Comparison of ENCODE assay signal across 1 cellular context in the genomic region with DNA sequence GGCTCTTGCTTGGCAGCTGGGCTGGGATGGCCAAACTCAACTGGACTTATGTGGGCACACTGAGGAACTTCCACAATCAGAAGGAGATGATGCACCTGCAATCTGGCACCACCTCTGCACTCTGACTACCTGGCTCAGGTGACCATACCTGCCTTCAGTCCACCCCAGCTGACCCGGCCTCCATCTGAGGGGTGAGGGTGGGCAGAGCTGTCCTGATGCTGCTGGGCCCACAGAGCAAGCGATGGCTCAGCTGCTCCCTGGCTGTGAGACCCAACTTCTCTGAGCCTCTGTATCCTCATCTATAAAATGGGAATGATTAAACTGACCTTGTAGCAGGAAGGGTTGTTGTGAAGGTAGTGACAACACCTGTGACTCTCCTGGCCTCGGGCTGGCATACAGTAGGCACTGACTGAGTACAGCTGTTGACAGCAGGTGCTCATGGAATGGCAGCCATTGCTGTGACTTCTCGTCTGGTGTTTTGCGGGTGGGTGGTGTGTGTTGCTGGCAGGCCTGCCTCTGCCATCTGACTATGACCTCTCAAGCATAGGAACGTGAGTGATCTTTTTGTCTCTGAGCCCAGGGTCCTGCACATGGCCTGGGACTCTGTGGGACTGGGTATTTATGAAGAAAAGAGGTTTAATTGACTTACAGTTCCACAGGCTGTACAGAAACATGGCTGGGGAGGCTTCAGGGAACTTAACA.
TF ChIP-seq lines count a peak whose summit lies in the region.

No MANE protein-coding gene starts in this region.

TF ChIP-seq in H1, 55 proteins besides CTCF, POLR2A, EP300 and RAD21:
- TF ChIP-seq JUN (IDR thresholded peaks at IDR 0.05; ENCODE audit: low read depth, low read length) = no peak
- no peak for TF ChIP-seq TCF12 (IDR thresholded peaks at IDR 0.05; ENCODE audit: low read depth, low read length)
- TF ChIP-seq POLR2AphosphoS5 (IDR thresholded peaks at IDR 0.05; ENCODE audit: low read depth, low read length) = no peak
- no peak for TF ChIP-seq RNF2 (IDR thresholded peaks at IDR 0.05; ENCODE audit: borderline replicate concordance, low read depth, low read length, missing control alignments, poor library complexity, severe bottlenecking)
- no peak for TF ChIP-seq BRCA1 (IDR thresholded peaks at IDR 0.05; ENCODE audit: low read depth, low read length)
- no peak for TF ChIP-seq NRF1 (IDR thresholded peaks at IDR 0.05; ENCODE audit: low read depth, low read length)
- no peak for TF ChIP-seq SP4 (IDR thresholded peaks at IDR 0.05; ENCODE audit: low read length)
- no peak for TF ChIP-seq YY1 (IDR thresholded peaks at IDR 0.05; ENCODE audit: low read depth, low read length)
- TF ChIP-seq HDAC2 (IDR thresholded peaks at IDR 0.05; ENCODE audit: borderline replicate concordance in 1 of 2, low read depth in 2 of 2, low read length in 2 of 2) = no peak
- no peak for TF ChIP-seq SUZ12 (IDR thresholded peaks at IDR 0.05; ENCODE audit: low read length)
- TF ChIP-seq, protein P1, sequence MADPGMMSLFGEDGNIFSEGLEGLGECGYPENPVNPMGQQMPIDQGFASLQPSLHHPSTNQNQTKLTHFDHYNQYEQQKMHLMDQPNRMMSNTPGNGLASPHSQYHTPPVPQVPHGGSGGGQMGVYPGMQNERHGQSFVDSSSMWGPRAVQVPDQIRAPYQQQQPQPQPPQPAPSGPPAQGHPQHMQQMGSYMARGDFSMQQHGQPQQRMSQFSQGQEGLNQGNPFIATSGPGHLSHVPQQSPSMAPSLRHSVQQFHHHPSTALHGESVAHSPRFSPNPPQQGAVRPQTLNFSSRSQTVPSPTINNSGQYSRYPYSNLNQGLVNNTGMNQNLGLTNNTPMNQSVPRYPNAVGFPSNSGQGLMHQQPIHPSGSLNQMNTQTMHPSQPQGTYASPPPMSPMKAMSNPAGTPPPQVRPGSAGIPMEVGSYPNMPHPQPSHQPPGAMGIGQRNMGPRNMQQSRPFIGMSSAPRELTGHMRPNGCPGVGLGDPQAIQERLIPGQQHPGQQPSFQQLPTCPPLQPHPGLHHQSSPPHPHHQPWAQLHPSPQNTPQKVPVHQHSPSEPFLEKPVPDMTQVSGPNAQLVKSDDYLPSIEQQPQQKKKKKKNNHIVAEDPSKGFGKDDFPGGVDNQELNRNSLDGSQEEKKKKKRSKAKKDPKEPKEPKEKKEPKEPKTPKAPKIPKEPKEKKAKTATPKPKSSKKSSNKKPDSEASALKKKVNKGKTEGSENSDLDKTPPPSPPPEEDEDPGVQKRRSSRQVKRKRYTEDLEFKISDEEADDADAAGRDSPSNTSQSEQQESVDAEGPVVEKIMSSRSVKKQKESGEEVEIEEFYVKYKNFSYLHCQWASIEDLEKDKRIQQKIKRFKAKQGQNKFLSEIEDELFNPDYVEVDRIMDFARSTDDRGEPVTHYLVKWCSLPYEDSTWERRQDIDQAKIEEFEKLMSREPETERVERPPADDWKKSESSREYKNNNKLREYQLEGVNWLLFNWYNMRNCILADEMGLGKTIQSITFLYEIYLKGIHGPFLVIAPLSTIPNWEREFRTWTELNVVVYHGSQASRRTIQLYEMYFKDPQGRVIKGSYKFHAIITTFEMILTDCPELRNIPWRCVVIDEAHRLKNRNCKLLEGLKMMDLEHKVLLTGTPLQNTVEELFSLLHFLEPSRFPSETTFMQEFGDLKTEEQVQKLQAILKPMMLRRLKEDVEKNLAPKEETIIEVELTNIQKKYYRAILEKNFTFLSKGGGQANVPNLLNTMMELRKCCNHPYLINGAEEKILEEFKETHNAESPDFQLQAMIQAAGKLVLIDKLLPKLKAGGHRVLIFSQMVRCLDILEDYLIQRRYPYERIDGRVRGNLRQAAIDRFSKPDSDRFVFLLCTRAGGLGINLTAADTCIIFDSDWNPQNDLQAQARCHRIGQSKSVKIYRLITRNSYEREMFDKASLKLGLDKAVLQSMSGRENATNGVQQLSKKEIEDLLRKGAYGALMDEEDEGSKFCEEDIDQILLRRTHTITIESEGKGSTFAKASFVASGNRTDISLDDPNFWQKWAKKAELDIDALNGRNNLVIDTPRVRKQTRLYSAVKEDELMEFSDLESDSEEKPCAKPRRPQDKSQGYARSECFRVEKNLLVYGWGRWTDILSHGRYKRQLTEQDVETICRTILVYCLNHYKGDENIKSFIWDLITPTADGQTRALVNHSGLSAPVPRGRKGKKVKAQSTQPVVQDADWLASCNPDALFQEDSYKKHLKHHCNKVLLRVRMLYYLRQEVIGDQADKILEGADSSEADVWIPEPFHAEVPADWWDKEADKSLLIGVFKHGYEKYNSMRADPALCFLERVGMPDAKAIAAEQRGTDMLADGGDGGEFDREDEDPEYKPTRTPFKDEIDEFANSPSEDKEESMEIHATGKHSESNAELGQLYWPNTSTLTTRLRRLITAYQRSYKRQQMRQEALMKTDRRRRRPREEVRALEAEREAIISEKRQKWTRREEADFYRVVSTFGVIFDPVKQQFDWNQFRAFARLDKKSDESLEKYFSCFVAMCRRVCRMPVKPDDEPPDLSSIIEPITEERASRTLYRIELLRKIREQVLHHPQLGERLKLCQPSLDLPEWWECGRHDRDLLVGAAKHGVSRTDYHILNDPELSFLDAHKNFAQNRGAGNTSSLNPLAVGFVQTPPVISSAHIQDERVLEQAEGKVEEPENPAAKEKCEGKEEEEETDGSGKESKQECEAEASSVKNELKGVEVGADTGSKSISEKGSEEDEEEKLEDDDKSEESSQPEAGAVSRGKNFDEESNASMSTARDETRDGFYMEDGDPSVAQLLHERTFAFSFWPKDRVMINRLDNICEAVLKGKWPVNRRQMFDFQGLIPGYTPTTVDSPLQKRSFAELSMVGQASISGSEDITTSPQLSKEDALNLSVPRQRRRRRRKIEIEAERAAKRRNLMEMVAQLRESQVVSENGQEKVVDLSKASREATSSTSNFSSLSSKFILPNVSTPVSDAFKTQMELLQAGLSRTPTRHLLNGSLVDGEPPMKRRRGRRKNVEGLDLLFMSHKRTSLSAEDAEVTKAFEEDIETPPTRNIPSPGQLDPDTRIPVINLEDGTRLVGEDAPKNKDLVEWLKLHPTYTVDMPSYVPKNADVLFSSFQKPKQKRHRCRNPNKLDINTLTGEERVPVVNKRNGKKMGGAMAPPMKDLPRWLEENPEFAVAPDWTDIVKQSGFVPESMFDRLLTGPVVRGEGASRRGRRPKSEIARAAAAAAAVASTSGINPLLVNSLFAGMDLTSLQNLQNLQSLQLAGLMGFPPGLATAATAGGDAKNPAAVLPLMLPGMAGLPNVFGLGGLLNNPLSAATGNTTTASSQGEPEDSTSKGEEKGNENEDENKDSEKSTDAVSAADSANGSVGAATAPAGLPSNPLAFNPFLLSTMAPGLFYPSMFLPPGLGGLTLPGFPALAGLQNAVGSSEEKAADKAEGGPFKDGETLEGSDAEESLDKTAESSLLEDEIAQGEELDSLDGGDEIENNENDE (IDR thresholded peaks at IDR 0.05; ENCODE audit: insufficient replicate concordance, low read length) = no peak
